Comparison of ENCODE assay signal across 20 cellular contexts in the genomic region with DNA sequence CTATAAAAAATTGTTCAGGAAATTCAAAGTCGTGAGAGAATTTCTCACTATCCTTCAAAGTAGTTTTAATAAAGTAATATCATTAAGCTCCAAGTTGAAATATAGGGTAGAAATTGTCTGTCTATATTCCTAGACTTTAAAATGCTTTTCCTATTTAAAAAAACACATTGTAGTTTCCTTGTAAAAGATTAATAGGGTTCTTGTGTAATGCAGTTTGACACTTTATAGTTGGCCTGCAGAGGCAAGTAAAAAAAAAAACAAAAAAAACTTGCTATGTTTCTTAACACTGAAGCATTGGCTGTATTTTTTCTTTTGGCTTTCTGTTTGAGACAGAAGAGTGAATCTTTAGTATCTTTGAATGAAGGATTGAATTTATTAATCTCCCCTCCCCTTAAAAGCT.
"Had no signal": no experiment of that assay in that cellular context is flagged by ENCODE, and none has a peak within 500 bp of the region (broad histone marks: within the 10 kb centered on the region; RNA-seq: fewer than 3 reads in every experiment).

No MANE protein-coding gene starts in this region.

- H3K9me3 ChIP-seq: thyroid gland, uterus had no signal

- H3K27ac Mint-ChIP-seq: activated B cell treated with CpG ODN at 0.5 μM for 24 hours; activated CD4-positive, alpha-beta memory T cell treated with anti-CD3 and anti-CD28 coated beads, Interleukin-2, amount 10 ng/mL, durations not matched to agents 7 days and 5 days; activated naive CD8-positive, alpha-beta T cell treated with anti-CD3 and anti-CD28 coated beads for 36 hours; activated T-helper 17 cell treated with anti-CD3 and anti-CD28 coated beads, Interleukin-2, amount 50 U/mL, for 72 hours; stimulated activated effector memory CD8-positive, alpha-beta T cell treated with anti-CD3 and anti-CD28 coated beads, Interleukin-12 subunit alpha, Interleukin-12 subunit beta, amount 100 ng/mL, for 72 hours had no signal

- ATAC-seq: activated T-helper 17 cell treated with anti-CD3 and anti-CD28 coated beads, Interleukin-2, amount 50 U/mL, for 72 hours; sciatic nerve; stimulated activated effector memory CD8-positive, alpha-beta T cell treated with anti-CD3 and anti-CD28 coated beads, Interleukin-12 subunit alpha, Interleukin-12 subunit beta, amount 100 ng/mL, for 72 hours had no signal

- H3K9me3 Mint-ChIP-seq: activated B cell treated with CpG ODN at 0.5 μM for 24 hours; activated CD4-positive, alpha-beta memory T cell treated with anti-CD3 and anti-CD28 coated beads, Interleukin-2, amount 10 ng/mL, durations not matched to agents 7 days and 5 days; activated naive CD8-positive, alpha-beta T cell treated with anti-CD3 and anti-CD28 coated beads for 36 hours; activated T-helper 17 cell treated with anti-CD3 and anti-CD28 coated beads, Interleukin-2, amount 50 U/mL, for 72 hours; stimulated activated effector memory CD8-positive, alpha-beta T cell treated with anti-CD3 and anti-CD28 coated beads, Interleukin-12 subunit alpha, Interleukin-12 subunit beta, amount 100 ng/mL, for 72 hours had no signal

- H3K4me1 ChIP-seq: uterus had no signal

- DNase-seq: activated B cell treated with CpG ODN at 0.5 μM for 24 hours; activated CD4-positive, alpha-beta memory T cell treated with anti-CD3 and anti-CD28 coated beads, Interleukin-2, amount 10 ng/mL, durations not matched to agents 7 days and 5 days; activated CD4-positive, alpha-beta T cell treated with anti-CD3 and anti-CD28 coated beads for 48 hours; activated naive CD4-positive, alpha-beta T cell; activated naive CD8-positive, alpha-beta T cell treated with anti-CD3 and anti-CD28 coated beads for 36 hours; activated T-cell treated with anti-CD3 and anti-CD28 coated beads, Interleukin-2, amount 50 U/mL, for 1 hour; amniotic stem cell; foreskin fibroblast; hippocampal formation; left colon; mammary epithelial cell; stimulated activated CD4-positive, alpha-beta T cell treated with anti-CD3 and anti-CD28 coated beads, Interleukin-4, amount 100 ng/mL, for 24 hours; SW 1271; T-helper 2 cell; thyroid gland; uterus had no signal

- H3K27me3 Mint-ChIP-seq: activated B cell treated with CpG ODN at 0.5 μM for 24 hours; activated CD4-positive, alpha-beta memory T cell treated with anti-CD3 and anti-CD28 coated beads, Interleukin-2, amount 10 ng/mL, durations not matched to agents 7 days and 5 days; activated naive CD8-positive, alpha-beta T cell treated with anti-CD3 and anti-CD28 coated beads for 36 hours; activated T-helper 17 cell treated with anti-CD3 and anti-CD28 coated beads, Interleukin-2, amount 50 U/mL, for 72 hours had no signal

- H3K27ac ChIP-seq: epithelial cell of prostate, thyroid gland, uterus had no signal

- H3K36me3 ChIP-seq: thyroid gland, uterus had no signal

- H3K4me3 Mint-ChIP-seq: activated B cell treated with CpG ODN at 0.5 μM for 24 hours; activated CD4-positive, alpha-beta memory T cell treated with anti-CD3 and anti-CD28 coated beads, Interleukin-2, amount 10 ng/mL, durations not matched to agents 7 days and 5 days; activated naive CD8-positive, alpha-beta T cell treated with anti-CD3 and anti-CD28 coated beads for 36 hours; activated T-helper 17 cell treated with anti-CD3 and anti-CD28 coated beads, Interleukin-2, amount 50 U/mL, for 72 hours; stimulated activated effector memory CD8-positive, alpha-beta T cell treated with anti-CD3 and anti-CD28 coated beads, Interleukin-12 subunit alpha, Interleukin-12 subunit beta, amount 100 ng/mL, for 72 hours had no signal

- H3K4me3 ChIP-seq: thyroid gland, uterus had no signal

- H3K4me1 Mint-ChIP-seq: activated B cell treated with CpG ODN at 0.5 μM for 24 hours had no signal

- H3K27me3 ChIP-seq: thyroid gland, uterus had no signal
